ENCODE assay signal across 14 cellular contexts in the genomic region with DNA sequence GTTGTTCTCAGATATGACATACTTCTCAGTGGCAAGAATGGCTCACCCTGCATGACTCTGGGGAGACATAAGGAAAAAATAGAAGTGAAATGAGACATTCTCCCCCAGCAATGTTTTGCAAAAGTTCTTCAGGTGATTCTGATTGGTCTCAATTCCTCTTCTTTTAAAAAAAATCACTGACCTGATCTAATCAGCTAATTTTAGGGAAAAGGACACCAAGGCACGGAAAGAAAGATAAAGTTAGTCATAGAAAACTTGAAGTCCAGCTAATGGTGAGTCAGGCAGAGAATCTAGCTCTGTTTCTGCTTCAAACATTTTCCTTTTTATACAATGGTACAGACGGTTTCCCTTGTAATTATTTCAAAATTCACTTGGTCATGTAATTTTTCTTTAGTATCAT.
DNase-seq lines count a peak whose midpoint lies in the region; ATAC-seq and TF ChIP-seq lines count a peak whose summit lies in the region.
"Had no signal": no experiment of that assay in that cellular context is flagged by ENCODE, and none has a peak within 500 bp of the region (broad histone marks: within the 10 kb centered on the region; RNA-seq: fewer than 3 reads in every experiment).

No MANE protein-coding gene starts in this region.

- intact Hi-C loops in upper lobe of right lung (cut with DNase I) = no loop called here

- H3K79me2 ChIP-seq in ACC112 (ENCODE audit: control insufficient read depth, insufficient read depth, low read length, unreplicated experiment) = no peaks in the 10 kb centered on the region

- peak overlapping the region; percentile 57 for H3K27ac ChIP-seq in ACC112 (ENCODE audit: low read depth, low read length)
- no peak overlapping the region for H3K27ac ChIP-seq in upper lobe of right lung
- H3K27ac ChIP-seq: tibial nerve had no signal

- no peaks in the 10 kb centered on the region for H3K27me3 Mint-ChIP-seq in glutamatergic neuron (ENCODE audit: unreplicated experiment)
- no peaks in the 10 kb centered on the region for H3K27me3 Mint-ChIP-seq in mesothelial cell of epicardium (ENCODE audit: low read depth)

- H3K4me3 Mint-ChIP-seq in glutamatergic neuron (ENCODE audit: unreplicated experiment) = no peak overlapping the region
- no peak overlapping the region for H3K4me3 Mint-ChIP-seq in mesothelial cell of epicardium

- H3K9me3 ChIP-seq in upper lobe of right lung = no peaks in the 10 kb centered on the region
- H3K9me3 ChIP-seq: mucosa of descending colon, tibial nerve had no signal

- H3K4me1 ChIP-seq in ACC112 (ENCODE audit: control insufficient read depth, insufficient read depth, low read length, unreplicated experiment) (peaks cover 13% of the 10 kb centered on the region), upper lobe of right lung (no peaks in the 10 kb centered on the region)
- H3K4me1 ChIP-seq: tibial nerve had no signal

- no peaks in the 10 kb centered on the region for H3K9me3 Mint-ChIP-seq in glutamatergic neuron (ENCODE audit: unreplicated experiment)
- H3K9me3 Mint-ChIP-seq in mesothelial cell of epicardium = no peaks in the 10 kb centered on the region

- DNase-seq in HS-5 (ENCODE audit: low read depth) = peak; percentile 16
- DNase-seq in amniotic epithelial cell (ENCODE audit: low read depth) = peak; percentile 28
- DNase-seq in glutamatergic neuron = no peak
- DNase-seq in mesothelial cell of epicardium (ENCODE audit: low spot score in 2 of 2, unreplicated experiment in 2 of 2) = no peak
- DNase-seq in DMS 273 (lab: John Stamatoyannopoulos, UW; ENCODE audit: unreplicated experiment) = no peak
- no peak for DNase-seq in upper lobe of right lung
- DNase-seq: activated CD4-positive, alpha-beta T cell treated with anti-CD3 and anti-CD28 coated beads for 4 hours; mucosa of descending colon; right cardiac atrium; stimulated activated naive CD4-positive, alpha-beta T cell treated with Interleukin-2 at 50 U/mL for 16 hours had no signal

- no peak for ATAC-seq in GM21619 (IDR thresholded peaks at IDR 0.05; ENCODE audit: unreplicated experiment)
- ATAC-seq in upper lobe of right lung = no peak
- ATAC-seq: K562, mucosa of descending colon, right cardiac atrium had no signal

- H3K4me1 Mint-ChIP-seq in glutamatergic neuron (ENCODE audit: low read depth, unreplicated experiment) = peaks cover 21% of the 10 kb centered on the region
- H3K4me1 Mint-ChIP-seq in mesothelial cell of epicardium = no peaks in the 10 kb centered on the region

- TF ChIP-seq CTCF in glutamatergic neuron (IDR thresholded peaks at IDR 0.05; ENCODE audit: partially characterized antibody, unreplicated experiment) (no peak), mesothelial cell of epicardium (IDR thresholded peaks at IDR 0.05; ENCODE audit: unreplicated experiment) (no peak), upper lobe of right lung (IDR thresholded peaks at IDR 0.05) (no peak)

- H3K27ac Mint-ChIP-seq in glutamatergic neuron (ENCODE audit: unreplicated experiment) (peak overlapping the region; percentile 10), mesothelial cell of epicardium (no peak overlapping the region)

- H3K4me3 ChIP-seq in ACC112 (ENCODE audit: low read depth, low read length) (no peak overlapping the region), upper lobe of right lung (no peak overlapping the region)
- H3K4me3 ChIP-seq: K562, mucosa of descending colon, tibial nerve had no signal

- no peaks in the 10 kb centered on the region for H3K36me3 Mint-ChIP-seq in glutamatergic neuron (ENCODE audit: unreplicated experiment)
- no peaks in the 10 kb centered on the region for H3K36me3 Mint-ChIP-seq in mesothelial cell of epicardium

- H3K27me3 ChIP-seq in ACC112 (ENCODE audit: insufficient read depth, low read length) = no peaks in the 10 kb centered on the region
- H3K27me3 ChIP-seq in upper lobe of right lung = no peaks in the 10 kb centered on the region
- H3K27me3 ChIP-seq: tibial nerve had no signal

- no peaks in the 10 kb centered on the region for H3K36me3 ChIP-seq in ACC112 (ENCODE audit: insufficient read depth, low read length)
- H3K36me3 ChIP-seq in upper lobe of right lung = no peaks in the 10 kb centered on the region
- H3K36me3 ChIP-seq: tibial nerve had no signal

- peak overlapping the region; percentile 28 for H2AFZ ChIP-seq in ACC112 (ENCODE audit: low read length, unreplicated experiment)

Comparison
In these comparisons a context has a peak if more than half of its experiments do, and no peak if none do; other contexts are left out.
1. DNase-seq: peak in HS-5 (single experiment) and amniotic epithelial cell (single experiment); none in glutamatergic neuron (single experiment), mesothelial cell of epicardium (0 of 2), DMS 273 (single experiment) and upper lobe of right lung (single experiment).